ENCODE assay signal across 9 cellular contexts in genomic region chr14:56659964-56660551, GRCh38.
DNase-seq lines count a peak whose midpoint lies in the region; ATAC-seq and TF ChIP-seq lines count a peak whose summit lies in the region.
"Had no signal": no experiment of that assay in that cellular context is flagged by ENCODE, and none has a peak within 500 bp of the region (broad histone marks: within the 10 kb centered on the region; RNA-seq: fewer than 3 reads in every experiment).

No MANE protein-coding gene starts in this region.

- no peak for TF ChIP-seq POLR2A in lower leg skin (IDR thresholded peaks at IDR 0.05)

- no peak overlapping the region for H3K9ac ChIP-seq in colonic mucosa (ENCODE audit: low read depth in 2 of 2, low read length in 2 of 2)

- TF ChIP-seq CTCF in colonic mucosa (IDR thresholded peaks at IDR 0.05) (peak; percentile 43), lower leg skin (IDR thresholded peaks at IDR 0.05) (no peak)

- WGBS in lower leg skin, 2 donors: 22 to 23% methylated on average over 7 of the region's 7 CpGs

- H3K36me3 ChIP-seq in colonic mucosa: no peaks in the 10 kb centered on the region
- H3K36me3 ChIP-seq: SJSA1 had no signal

- DNase-seq in DMS153 treated with DMSO at 0.1 percent for 48 hours (lab: John Stamatoyannopoulos, UW; ENCODE audit: unreplicated experiment) (peak; percentile 58), NCI-H69 (lab: John Stamatoyannopoulos, UW) (peak; percentile 83), colonic mucosa (no peak), midbrain (lab: John Stamatoyannopoulos, UW) (peak; percentile 35), lower leg skin (ENCODE audit: low spot score in 2 of 2) (no peak)
- DNase-seq in activated effector memory CD4-positive, alpha-beta T cell treated with Interleukin-2 at 50 U/mL for 16 hours: no peak
- DNase-seq in stimulated activated CD4-positive, alpha-beta T cell treated with anti-CD3 and anti-CD28 coated beads, Interleukin-2, amount 100 ng/mL, for 48 hours: no peak

- no peak overlapping the region for H3K27ac ChIP-seq in colonic mucosa
- H3K27ac ChIP-seq: SJSA1 had no signal

- H3K27me3 ChIP-seq in colonic mucosa: no peaks in the 10 kb centered on the region
- H3K27me3 ChIP-seq: SJSA1 had no signal

- intact Hi-C loops in colonic mucosa (cut with DNase I): loop anchor here (5.0 to 10.0 kb wide), 2 partner anchors 212 to 405 kb away; no protein-coding TSS in a partner anchor
- intact Hi-C loops in lower leg skin (cut with DNase I; ENCODE audit: low total_unique reads): loop anchor here (10.0 kb wide), 1 partner anchor 655 kb away; no protein-coding TSS in a partner anchor

- ATAC-seq in HG03175 (IDR thresholded peaks at IDR 0.05; ENCODE audit: unreplicated experiment): peak; percentile 56

- no peaks in the 10 kb centered on the region for H3K4me1 ChIP-seq in colonic mucosa
- H3K4me1 ChIP-seq: SJSA1 had no signal

- H3K9me3 ChIP-seq in colonic mucosa: no peaks in the 10 kb centered on the region
- H3K9me3 ChIP-seq: SJSA1 had no signal

- no peak overlapping the region for H3K4me3 ChIP-seq in colonic mucosa
- no peak overlapping the region for H3K4me3 ChIP-seq in lower leg skin (ENCODE audit: low read depth, poor library complexity, severe bottlenecking)
- H3K4me3 ChIP-seq: SJSA1 had no signal

Comparison
In these comparisons a context has a peak if more than half of its experiments do, and no peak if none do; other contexts are left out.
1. DNase-seq: peak in DMS153 treated with DMSO at 0.1 percent for 48 hours (single experiment), NCI-H69 (single experiment) and midbrain (single experiment); none in colonic mucosa (single experiment), lower leg skin (0 of 2), activated effector memory CD4-positive, alpha-beta T cell treated with Interleukin-2 at 50 U/mL for 16 hours (single experiment) and stimulated activated CD4-positive, alpha-beta T cell treated with anti-CD3 and anti-CD28 coated beads, Interleukin-2, amount 100 ng/mL, for 48 hours (0 of 2).